In the genomic region with DNA sequence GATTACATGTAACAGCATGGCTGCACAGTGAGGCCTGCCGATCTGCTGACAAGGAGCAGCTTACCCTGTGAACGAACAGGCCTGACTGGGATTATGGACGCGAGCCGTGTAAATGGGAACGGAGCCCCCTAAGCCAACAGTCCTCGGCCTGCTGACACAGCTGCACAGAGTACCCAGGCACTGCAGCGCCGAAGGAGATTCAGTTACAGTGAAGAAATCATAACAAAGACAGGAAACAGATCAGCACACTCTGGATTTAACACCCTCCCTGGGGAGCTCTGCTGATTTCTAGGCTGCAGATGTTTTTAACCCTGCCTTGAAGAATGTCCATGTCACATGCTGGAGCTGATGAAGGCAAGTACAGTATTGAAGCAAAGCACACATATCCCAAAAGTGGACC, we compare ENCODE assay signal across 10 cellular contexts. TPM values are rescaled to one million over a fixed set of nuclear protein-coding genes. Genes with fewer than 3 reads are reported as not detected.
DNase-seq lines count a peak whose midpoint lies in the region; ATAC-seq, FAIRE-seq and TF ChIP-seq lines count a peak whose summit lies in the region.
"Had no signal": no experiment of that assay in that cellular context is flagged by ENCODE, and none has a peak within 500 bp of the region (broad histone marks: within the 10 kb centered on the region; RNA-seq: fewer than 3 reads in every experiment).

No MANE protein-coding gene starts in this region.

- CTCF ChIA-PET in endothelial cell of umbilical vein (lab: Charles Lee), result interaction anchor here (0.8 to 1.7 kb wide), 7 partner anchors 10 to 167 kb away, joined by 3 to 5 read pairs (median 4); no protein-coding TSS in a partner anchor

- BruUV-seq in endothelial cell of umbilical vein (replicated peaks; lab: Mats Ljungman, UMichigan), result no TSS peak

- H3K9ac ChIP-seq in endothelial cell of umbilical vein (replicated peaks; ENCODE audit: extremely low read depth, insufficient read depth, low read length) (no peak overlapping the region), neural cell (ENCODE audit: low read length) (peak overlapping the region; percentile 42)

- H3K79me2 ChIP-seq in endothelial cell of umbilical vein (ENCODE audit: control insufficient read depth, insufficient read depth, low read length), result no peaks in the 10 kb centered on the region
- no peaks in the 10 kb centered on the region for H3K79me2 ChIP-seq in neural cell (replicated peaks; ENCODE audit: insufficient read depth, low read length)

- no peak for TF ChIP-seq RAD21 in neural cell (conservative IDR thresholded peaks at IDR 0.05)

- peak; percentile 94 for FAIRE-seq in endothelial cell of umbilical vein (lab: Jason Lieb, UNC)

- no peaks in the 10 kb centered on the region for H3F3A ChIP-seq in neural cell (ENCODE audit: insufficient read depth, low read length, poor library complexity, severe bottlenecking)

- peaks cover 0 to 2% of the 10 kb centered on the region in 2 experiments for H3K27me3 ChIP-seq in endothelial cell of umbilical vein (ENCODE audit: control insufficient read depth in 2 of 2, insufficient read depth in 2 of 2, low read length in 2 of 2)
- H3K27me3 ChIP-seq in neural cell (ENCODE audit: insufficient read depth, low read depth, low read length), result no peaks in the 10 kb centered on the region

- H3K4me2 ChIP-seq in endothelial cell of umbilical vein (ENCODE audit: insufficient read depth, low read length) (peak overlapping the region; percentile 40), neural cell (ENCODE audit: low read length) (no peak overlapping the region)

- POLR2A ChIA-PET in endothelial cell of umbilical vein (lab: Charles Lee), result interaction anchor here (0.6 kb wide), 1 partner anchor 152 kb away, joined by 5 read pairs; no protein-coding TSS in a partner anchor

- TF ChIP-seq CTCF in AG09319 (IDR thresholded peaks at IDR 0.05; ENCODE audit: low read depth, low read length) (no peak), endothelial cell of umbilical vein (IDR thresholded peaks at IDR 0.05; ENCODE audit: extremely low read depth in 1 of 2, insufficient read depth in 1 of 2, low read depth in 1 of 2, low read length in 2 of 2) (no peak), neural cell (IDR thresholded peaks at IDR 0.05; ENCODE audit: poor library complexity, severe bottlenecking) (no peak)

- H3K9me1 ChIP-seq in endothelial cell of umbilical vein (replicated peaks; ENCODE audit: control insufficient read depth, extremely low read depth, insufficient read depth, low read length), result no peaks in the 10 kb centered on the region

- dilution Hi-C loops in endothelial cell of umbilical vein (cut with MboI; ENCODE audit: extremely low pct_ligation_motif_present, low sequenced_read_pairs), result no loop called here

- no peak for TF ChIP-seq EP300 in neural cell (conservative IDR thresholded peaks at IDR 0.05; ENCODE audit: poor library complexity, severe bottlenecking)

- H4K20me1 ChIP-seq in endothelial cell of umbilical vein (replicated peaks; ENCODE audit: control insufficient read depth, extremely low read depth, insufficient read depth, low read length), result no peaks in the 10 kb centered on the region
- H4K20me1 ChIP-seq in neural cell (ENCODE audit: insufficient read depth), result no peaks in the 10 kb centered on the region

- ATAC-seq in GM18505 (IDR thresholded peaks at IDR 0.05; ENCODE audit: unreplicated experiment), result no peak
- ATAC-seq: stimulated activated naive CD8-positive, alpha-beta T cell treated with anti-CD3 and anti-CD28 coated beads, Interleukin-15, amount 100 ng/mL, for 72 hours had no signal

- TF ChIP-seq POLR2A in endothelial cell of umbilical vein (IDR thresholded peaks at IDR 0.05; ENCODE audit: low read depth, low read length) (no peak), GM18505 (IDR thresholded peaks at IDR 0.05; ENCODE audit: borderline replicate concordance, extremely low read depth, insufficient read depth, insufficient read length) (no peak)

- H2AFZ ChIP-seq in endothelial cell of umbilical vein (ENCODE audit: low read depth, low read length) (peak overlapping the region; percentile 18), neural cell (ENCODE audit: low read depth, low read length) (no peak overlapping the region)

- DNase-seq in AG09319 (ENCODE audit: extremely low read depth, low read depth), result peak; percentile 66
- DNase-seq in NCI-H524 (lab: John Stamatoyannopoulos, UW), result peak; percentile 59 to 91
- peak; percentile 80 for DNase-seq in endothelial cell of umbilical vein (ENCODE audit: low read depth, low spot score)
- DNase-seq in amygdala (lab: John Stamatoyannopoulos, UW), result no peak
- no peak for DNase-seq in NCI-H345 (lab: John Stamatoyannopoulos, UW)
- no peak for DNase-seq in SW480 (ENCODE audit: low spot score)
- DNase-seq: activated naive CD4-positive, alpha-beta T cell treated with Interleukin-2 at 50 U/mL for 16 hours; stimulated activated naive CD8-positive, alpha-beta T cell treated with anti-CD3 and anti-CD28 coated beads, Interleukin-15, amount 100 ng/mL, for 72 hours had no signal

- H3K27ac ChIP-seq in endothelial cell of umbilical vein (ENCODE audit: insufficient read depth, low read depth, low read length), result no peak overlapping the region
- peak overlapping the region; percentile 4 for H3K27ac ChIP-seq in neural cell (ENCODE audit: low read length)

- no peaks in the 10 kb centered on the region for H3K9me3 ChIP-seq in endothelial cell of umbilical vein (replicated peaks; ENCODE audit: control insufficient read depth, insufficient read depth, low read length)
- H3K9me3 ChIP-seq in neural cell (ENCODE audit: low read length), result no peaks in the 10 kb centered on the region

- peaks cover 15% of the 10 kb centered on the region for H3K4me1 ChIP-seq in endothelial cell of umbilical vein (ENCODE audit: control insufficient read depth, extremely low read depth, insufficient read depth, low read length)

- no peaks in the 10 kb centered on the region for H3K36me3 ChIP-seq in endothelial cell of umbilical vein (ENCODE audit: control insufficient read depth in 2 of 2, extremely low read depth in 1 of 2, insufficient read depth in 2 of 2, low read length in 2 of 2)
- H3K36me3 ChIP-seq in neural cell (ENCODE audit: insufficient read depth, low read length), result no peaks in the 10 kb centered on the region

- H3K4me3 ChIP-seq in endothelial cell of umbilical vein (replicated peaks in 1 of 3; ENCODE audit: insufficient read depth in 1 of 3, low read depth in 1 of 3, low read length in 3 of 3), result no peak overlapping the region
- no peak overlapping the region for H3K4me3 ChIP-seq in neural cell (ENCODE audit: low read length)

- H3K9me2 ChIP-seq in neural cell (ENCODE audit: insufficient read depth, low read length), result no peaks in the 10 kb centered on the region

- intact Hi-C loops in endothelial cell of umbilical vein (cut with micrococcal nuclease), result loop anchor here (1.0 kb wide), 1 partner anchor 18 kb away; no protein-coding TSS in a partner anchor

TF ChIP-seq in endothelial cell of umbilical vein, 7 proteins besides CTCF, POLR2A, EP300 and RAD21:
- TF ChIP-seq EZH2 (IDR thresholded peaks at IDR 0.05; ENCODE audit: borderline replicate concordance, low read depth, low read length, severe bottlenecking), result no peak

TF ChIP-seq in neural cell, 6 proteins besides CTCF, POLR2A, EP300 and RAD21:
- no peak for TF ChIP-seq TAF1 (IDR thresholded peaks at IDR 0.05; ENCODE audit: low read depth)
- no peak for TF ChIP-seq EZH2 (IDR thresholded peaks at IDR 0.05; ENCODE audit: borderline replicate concordance, insufficient read depth, low read length, poor library complexity, severe bottlenecking)
- no peak for TF ChIP-seq POLR2AphosphoS5 (IDR thresholded peaks at IDR 0.05)
- no peak for TF ChIP-seq SMC3 (conservative IDR thresholded peaks at IDR 0.05; ENCODE audit: poor library complexity)
- TF ChIP-seq, protein P1, sequence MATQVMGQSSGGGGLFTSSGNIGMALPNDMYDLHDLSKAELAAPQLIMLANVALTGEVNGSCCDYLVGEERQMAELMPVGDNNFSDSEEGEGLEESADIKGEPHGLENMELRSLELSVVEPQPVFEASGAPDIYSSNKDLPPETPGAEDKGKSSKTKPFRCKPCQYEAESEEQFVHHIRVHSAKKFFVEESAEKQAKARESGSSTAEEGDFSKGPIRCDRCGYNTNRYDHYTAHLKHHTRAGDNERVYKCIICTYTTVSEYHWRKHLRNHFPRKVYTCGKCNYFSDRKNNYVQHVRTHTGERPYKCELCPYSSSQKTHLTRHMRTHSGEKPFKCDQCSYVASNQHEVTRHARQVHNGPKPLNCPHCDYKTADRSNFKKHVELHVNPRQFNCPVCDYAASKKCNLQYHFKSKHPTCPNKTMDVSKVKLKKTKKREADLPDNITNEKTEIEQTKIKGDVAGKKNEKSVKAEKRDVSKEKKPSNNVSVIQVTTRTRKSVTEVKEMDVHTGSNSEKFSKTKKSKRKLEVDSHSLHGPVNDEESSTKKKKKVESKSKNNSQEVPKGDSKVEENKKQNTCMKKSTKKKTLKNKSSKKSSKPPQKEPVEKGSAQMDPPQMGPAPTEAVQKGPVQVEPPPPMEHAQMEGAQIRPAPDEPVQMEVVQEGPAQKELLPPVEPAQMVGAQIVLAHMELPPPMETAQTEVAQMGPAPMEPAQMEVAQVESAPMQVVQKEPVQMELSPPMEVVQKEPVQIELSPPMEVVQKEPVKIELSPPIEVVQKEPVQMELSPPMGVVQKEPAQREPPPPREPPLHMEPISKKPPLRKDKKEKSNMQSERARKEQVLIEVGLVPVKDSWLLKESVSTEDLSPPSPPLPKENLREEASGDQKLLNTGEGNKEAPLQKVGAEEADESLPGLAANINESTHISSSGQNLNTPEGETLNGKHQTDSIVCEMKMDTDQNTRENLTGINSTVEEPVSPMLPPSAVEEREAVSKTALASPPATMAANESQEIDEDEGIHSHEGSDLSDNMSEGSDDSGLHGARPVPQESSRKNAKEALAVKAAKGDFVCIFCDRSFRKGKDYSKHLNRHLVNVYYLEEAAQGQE (IDR thresholded peaks at IDR 0.05; ENCODE audit: borderline replicate concordance), result no peak
- no peak for TF ChIP-seq MXI1 (conservative IDR thresholded peaks at IDR 0.05; ENCODE audit: poor library complexity, severe bottlenecking)

RNA-seq across cellular contexts. Expression of a gene that starts 43.4 kb away (rescaled TPM):
- total RNA-seq in endothelial cell of umbilical vein, result 13.8 and 17.1 TPM in 2 replicates
- polyA plus RNA-seq in endothelial cell of umbilical vein, result 7.6 and 8.0 TPM in 2 replicates
- polyA plus RNA-seq in endothelial cell of umbilical vein (2011; cell fraction: cytosol; rRNA removed), result 6.0 and 7.4 TPM in 2 replicates
- 8.7 and 11.4 TPM in 2 replicates for polyA plus RNA-seq in endothelial cell of umbilical vein (2011; cell fraction: nucleus; rRNA removed)
- 6.0 and 8.4 TPM in 2 replicates for polyA plus RNA-seq in endothelial cell of umbilical vein (2012)
- polyA minus RNA-seq in endothelial cell of umbilical vein, result 6.6 and 8.5 TPM in 2 replicates
- not detected for polyA minus RNA-seq in endothelial cell of umbilical vein (2011; cell fraction: cytosol; rRNA and poly(A)+ RNA removed)
- 6.1 and 7.1 TPM in 2 replicates for polyA minus RNA-seq in endothelial cell of umbilical vein (2011; cell fraction: nucleus; rRNA and poly(A)+ RNA removed)
- 0.42 and 0.76 TPM in 2 replicates for polyA plus RNA-seq in neural cell
- 0.24 and 0.58 TPM in 2 replicates for polyA minus RNA-seq in neural cell

Comparison
In these comparisons a context has a peak if more than half of its experiments do, and no peak if none do; other contexts are left out.
1. DNase-seq: peak in AG09319 (single experiment), NCI-H524 (2 of 2) and endothelial cell of umbilical vein (single experiment); none in amygdala (0 of 56), NCI-H345 (single experiment) and SW480 (single experiment).